In the genomic region with DNA sequence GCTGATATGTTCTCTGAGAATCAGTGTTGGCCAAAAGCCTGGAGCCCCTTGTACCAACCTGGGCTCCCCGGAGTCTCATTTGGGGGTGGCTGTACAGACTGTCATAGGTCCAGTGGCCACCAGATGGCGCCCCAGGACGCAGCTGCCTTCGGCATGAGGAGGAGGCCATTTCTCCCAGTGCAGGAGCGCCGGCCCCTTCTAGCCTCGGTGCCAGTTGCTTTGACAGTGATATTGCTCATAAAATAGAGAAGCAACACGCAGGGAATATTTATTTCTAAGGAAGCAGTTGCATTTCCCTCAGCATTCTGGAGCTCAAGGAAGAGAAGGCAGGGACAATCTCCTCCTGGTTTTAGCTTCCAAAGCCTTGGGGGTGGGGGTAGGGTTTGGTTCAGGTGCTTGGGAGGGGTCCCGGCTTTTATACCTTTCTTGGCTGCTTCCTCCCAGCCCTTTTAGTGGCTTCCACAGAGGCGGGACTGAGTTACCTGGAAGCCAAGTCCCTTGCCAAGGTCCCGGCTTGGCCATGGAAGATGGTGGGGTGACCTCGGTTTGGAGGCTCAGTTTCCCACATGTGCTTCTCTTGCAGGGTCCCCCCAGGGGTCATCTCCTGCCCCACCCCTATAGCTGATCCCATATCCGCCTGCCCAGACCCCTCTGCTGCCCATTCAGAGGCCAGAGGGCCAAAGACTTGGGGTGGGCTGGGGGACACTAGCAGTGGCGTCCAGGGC, we compare ENCODE assay signal across 8 cellular contexts.
DNase-seq lines count a peak whose midpoint lies in the region; TF ChIP-seq lines count a peak whose summit lies in the region.

No MANE protein-coding gene starts in this region.

- H3K9ac ChIP-seq in trophoblast cell (ENCODE audit: low read length): no peak overlapping the region

- no peak overlapping the region for H3K14ac ChIP-seq in trophoblast cell (ENCODE audit: low read length)

- WGBS in trophoblast cell (ENCODE audit: extremely low coverage, insufficient coverage, insufficient read length): no CpG with 5 or more reads among the region's 14 CpGs

- no peak overlapping the region for H3K23ac ChIP-seq in trophoblast cell (ENCODE audit: low read length)

- H2AFZ ChIP-seq in trophoblast cell (ENCODE audit: insufficient read depth, low read length, poor library complexity): no peak overlapping the region

- no peak overlapping the region for H2BK12ac ChIP-seq in trophoblast cell (ENCODE audit: low read length)

- H3K27ac ChIP-seq in trophoblast cell (ENCODE audit: low read depth, low read length): no peak overlapping the region

- no peak overlapping the region for H3K27ac Mint-ChIP-seq in type B pancreatic cell

- no peak overlapping the region for H2AK5ac ChIP-seq in trophoblast cell (ENCODE audit: low read length)

- H2BK120ac ChIP-seq in trophoblast cell (ENCODE audit: insufficient read depth, low read length, poor library complexity): no peak overlapping the region

- H3K79me1 ChIP-seq in trophoblast cell (ENCODE audit: low read length): no peaks in the 10 kb centered on the region

- no peaks in the 10 kb centered on the region for H3K9me3 ChIP-seq in trophoblast cell (ENCODE audit: insufficient read depth, low read depth, low read length)

- peaks cover 4% of the 10 kb centered on the region for H3K36me3 Mint-ChIP-seq in type B pancreatic cell

- H3K18ac ChIP-seq in trophoblast cell (ENCODE audit: low read length): no peak overlapping the region

- H2BK5ac ChIP-seq in trophoblast cell (ENCODE audit: low read depth, low read length, poor library complexity): no peak overlapping the region

- H3K36me3 ChIP-seq in H7 (replicated peaks; ENCODE audit: control insufficient read depth, insufficient read depth, low read length) (no peaks in the 10 kb centered on the region), trophoblast cell (ENCODE audit: control insufficient read depth in 1 of 2, insufficient read depth in 2 of 2, low read length in 2 of 2) (peaks cover 0 to 4% of the 10 kb centered on the region in 2 experiments)

- no peak overlapping the region for H3K4me2 ChIP-seq in trophoblast cell (ENCODE audit: low read length)

- TF ChIP-seq CTCF in type B pancreatic cell (conservative IDR thresholded peaks at IDR 0.05): peak; percentile 99

- no peak overlapping the region for H4K8ac ChIP-seq in trophoblast cell (ENCODE audit: low read depth, low read length)

- H3K27me3 Mint-ChIP-seq in type B pancreatic cell: no peaks in the 10 kb centered on the region

- no peak overlapping the region for H3K4me3 Mint-ChIP-seq in type B pancreatic cell

- H3K27me3 ChIP-seq in H7 (ENCODE audit: control insufficient read depth, insufficient read depth, low read length): no peaks in the 10 kb centered on the region
- no peaks in the 10 kb centered on the region for H3K27me3 ChIP-seq in trophoblast cell (ENCODE audit: insufficient read depth, low read length)

- no peaks in the 10 kb centered on the region for H3K9me3 Mint-ChIP-seq in type B pancreatic cell

- no peaks in the 10 kb centered on the region for H3K4me1 ChIP-seq in trophoblast cell (ENCODE audit: control insufficient read depth in 1 of 2, insufficient read depth in 2 of 2, low read length in 2 of 2)

- H3K4ac ChIP-seq in trophoblast cell (ENCODE audit: low read depth, low read length): no peak overlapping the region

- H3K4me1 Mint-ChIP-seq in type B pancreatic cell (ENCODE audit: unreplicated experiment): peaks cover 8% of the 10 kb centered on the region

- H4K12ac ChIP-seq in trophoblast cell (ENCODE audit: low read depth, low read length): no peak overlapping the region

- H3K4me3 ChIP-seq in H7 (ENCODE audit: insufficient read depth, low read depth, low read length) (no peak overlapping the region), trophoblast cell (ENCODE audit: low read depth, low read length) (no peak overlapping the region)

- no peaks in the 10 kb centered on the region for H3K79me2 ChIP-seq in trophoblast cell (ENCODE audit: control insufficient read depth, insufficient read depth, low read length, poor library complexity)

- H4K91ac ChIP-seq in trophoblast cell (ENCODE audit: low read depth, low read length): no peak overlapping the region

- DNase-seq in DMS114 treated with DMSO at 0.1 percent for 48 hours (lab: John Stamatoyannopoulos, UW; ENCODE audit: unreplicated experiment): peak; percentile 34
- peak; percentile 96 for DNase-seq in H7
- peak; percentile 74 for DNase-seq in NCI-H1092 treated with DMSO at 0.1 percent for 48 hours (lab: John Stamatoyannopoulos, UW)
- DNase-seq in SK-N-DZ (ENCODE audit: low spot score): peak; percentile 80
- DNase-seq in activated naive CD4-positive, alpha-beta T cell treated with Interleukin-2 at 50 U/mL for 16 hours: peak; percentile 85
- DNase-seq in glomerular visceral epithelial cell (ENCODE audit: extremely low spot score): peak; percentile 74
- peak; percentile 67 to 84 for DNase-seq in trophoblast cell
- DNase-seq in type B pancreatic cell (ENCODE audit: extremely low spot score, unreplicated experiment): peak; percentile 92

Comparison
In these comparisons a context has a peak if more than half of its experiments do, and no peak if none do; other contexts are left out.
1. DNase-seq: peak in every context shown above with its lines; median percentile 96 in H7; 92 in type B pancreatic cell; 85 in activated naive CD4-positive, alpha-beta T cell treated with Interleukin-2 at 50 U/mL for 16 hours; 80 in SK-N-DZ; 76 in trophoblast cell; 74 in NCI-H1092 treated with DMSO at 0.1 percent for 48 hours; 74 in glomerular visceral epithelial cell; 34 in DMS114 treated with DMSO at 0.1 percent for 48 hours.